1 cellular context compared by ENCODE assay signal in genomic region chr15:43516801-43517353, GRCh38.
TF ChIP-seq lines count a peak whose summit lies in the region.

No MANE protein-coding gene starts in this region.

TF ChIP-seq in K562, 482 proteins besides CTCF, POLR2A, EP300 and RAD21 (continued from another document):
- TF ChIP-seq ATF1 (CRISPR knock-in tag; IDR thresholded peaks at IDR 0.05) (no peak), ATF1 (tag; IDR thresholded peaks at IDR 0.05) (peak; percentile 46; the same call in 1 of the 2 replicates)
